Comparison of ENCODE assay signal across 19 cellular contexts in genomic region chr1:64212023-64212422, GRCh38. TPM values are rescaled to one million over a fixed set of nuclear protein-coding genes. Genes with fewer than 3 reads are reported as not detected.
DNase-seq lines count a peak whose midpoint lies in the region; ATAC-seq and TF ChIP-seq lines count a peak whose summit lies in the region.
"Had no signal": no experiment of that assay in that cellular context is flagged by ENCODE, and none has a peak within 500 bp of the region (broad histone marks: within the 10 kb centered on the region; RNA-seq: fewer than 3 reads in every experiment).

No MANE protein-coding gene starts in this region.

- H3K27me3 Mint-ChIP-seq in glutamatergic neuron (ENCODE audit: unreplicated experiment), result no peaks in the 10 kb centered on the region

- TF ChIP-seq CTCF in fibroblast of the aortic adventitia (IDR thresholded peaks at IDR 0.05; ENCODE audit: insufficient read depth, low read length) (no peak), glutamatergic neuron (IDR thresholded peaks at IDR 0.05; ENCODE audit: partially characterized antibody, unreplicated experiment) (no peak)

- H3K9me3 Mint-ChIP-seq in glutamatergic neuron (ENCODE audit: unreplicated experiment), result no peaks in the 10 kb centered on the region
- H3K9me3 Mint-ChIP-seq: effector memory CD8-positive, alpha-beta T cell; stimulated activated effector memory CD8-positive, alpha-beta T cell treated with anti-CD3 and anti-CD28 coated beads, Interleukin-12 subunit alpha, Interleukin-12 subunit beta, amount 100 ng/mL, for 72 hours; T-cell had no signal

- H3K36me3 Mint-ChIP-seq in glutamatergic neuron (ENCODE audit: unreplicated experiment), result no peaks in the 10 kb centered on the region
- H3K36me3 Mint-ChIP-seq: stimulated activated effector memory CD8-positive, alpha-beta T cell treated with anti-CD3 and anti-CD28 coated beads, Interleukin-12 subunit alpha, Interleukin-12 subunit beta, amount 100 ng/mL, for 72 hours; T-cell had no signal

- H3K4me3 ChIP-seq in fibroblast of the aortic adventitia (ENCODE audit: low read depth, low read length), result no peak overlapping the region
- H3K4me3 ChIP-seq: mucosa of descending colon had no signal

- peak; percentile 70 for ATAC-seq in SK-N-SH treated with all-trans-retinoic acid at 6 μM for 48 hours
- ATAC-seq: effector memory CD8-positive, alpha-beta T cell; mucosa of descending colon; Panc1; stimulated activated effector memory CD8-positive, alpha-beta T cell treated with anti-CD3 and anti-CD28 coated beads, Interleukin-12 subunit alpha, Interleukin-12 subunit beta, amount 100 ng/mL, for 72 hours; T-cell had no signal

- H3K27ac Mint-ChIP-seq in glutamatergic neuron (ENCODE audit: unreplicated experiment), result no peak overlapping the region
- H3K27ac Mint-ChIP-seq: effector memory CD8-positive, alpha-beta T cell; stimulated activated effector memory CD8-positive, alpha-beta T cell treated with anti-CD3 and anti-CD28 coated beads, Interleukin-12 subunit alpha, Interleukin-12 subunit beta, amount 100 ng/mL, for 72 hours; T-cell had no signal

- DNase-seq in GM03348 (ENCODE audit: low spot score) (peak; percentile 76), fibroblast of the aortic adventitia (ENCODE audit: low read depth) (peak; percentile 71), stromal cell of bone marrow (ENCODE audit: low read depth) (peak; percentile 67), SW 1271 (lab: John Stamatoyannopoulos, UW) (no peak), ecto neural progenitor cell (ENCODE audit: low spot score) (no peak), glutamatergic neuron (no peak)
- DNase-seq: effector memory CD8-positive, alpha-beta T cell; mucosa of descending colon; NCI-H1694 treated with DMSO at 0.1 percent for 48 hours; NCI-H524 treated with DMSO at 0.1 percent for 48 hours; small intestine; T-cell had no signal

- H3K4me1 Mint-ChIP-seq in glutamatergic neuron (ENCODE audit: low read depth, unreplicated experiment), result no peaks in the 10 kb centered on the region
- H3K4me1 Mint-ChIP-seq: stimulated activated effector memory CD8-positive, alpha-beta T cell treated with anti-CD3 and anti-CD28 coated beads, Interleukin-12 subunit alpha, Interleukin-12 subunit beta, amount 100 ng/mL, for 72 hours; T-cell had no signal

- H3K4me3 Mint-ChIP-seq in glutamatergic neuron (ENCODE audit: unreplicated experiment), result no peak overlapping the region
- H3K4me3 Mint-ChIP-seq: effector memory CD8-positive, alpha-beta T cell; stimulated activated effector memory CD8-positive, alpha-beta T cell treated with anti-CD3 and anti-CD28 coated beads, Interleukin-12 subunit alpha, Interleukin-12 subunit beta, amount 100 ng/mL, for 72 hours; T-cell had no signal

TF ChIP-seq in SK-N-SH treated with all-trans-retinoic acid at 6 μM for 48 hours, 23 proteins besides CTCF, POLR2A, EP300 and RAD21:
- TF ChIP-seq, protein P1, sequence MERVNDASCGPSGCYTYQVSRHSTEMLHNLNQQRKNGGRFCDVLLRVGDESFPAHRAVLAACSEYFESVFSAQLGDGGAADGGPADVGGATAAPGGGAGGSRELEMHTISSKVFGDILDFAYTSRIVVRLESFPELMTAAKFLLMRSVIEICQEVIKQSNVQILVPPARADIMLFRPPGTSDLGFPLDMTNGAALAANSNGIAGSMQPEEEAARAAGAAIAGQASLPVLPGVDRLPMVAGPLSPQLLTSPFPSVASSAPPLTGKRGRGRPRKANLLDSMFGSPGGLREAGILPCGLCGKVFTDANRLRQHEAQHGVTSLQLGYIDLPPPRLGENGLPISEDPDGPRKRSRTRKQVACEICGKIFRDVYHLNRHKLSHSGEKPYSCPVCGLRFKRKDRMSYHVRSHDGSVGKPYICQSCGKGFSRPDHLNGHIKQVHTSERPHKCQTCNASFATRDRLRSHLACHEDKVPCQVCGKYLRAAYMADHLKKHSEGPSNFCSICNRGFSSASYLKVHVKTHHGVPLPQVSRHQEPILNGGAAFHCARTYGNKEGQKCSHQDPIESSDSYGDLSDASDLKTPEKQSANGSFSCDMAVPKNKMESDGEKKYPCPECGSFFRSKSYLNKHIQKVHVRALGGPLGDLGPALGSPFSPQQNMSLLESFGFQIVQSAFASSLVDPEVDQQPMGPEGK (CRISPR knock-in tag; IDR thresholded peaks at IDR 0.05; ENCODE audit: borderline replicate concordance), result no peak
- TF ChIP-seq ZNF8 (CRISPR knock-in tag; IDR thresholded peaks at IDR 0.05), result no peak
- TF ChIP-seq PPARA (CRISPR knock-in tag; IDR thresholded peaks at IDR 0.05; ENCODE audit: borderline replicate concordance), result no peak
- no peak for TF ChIP-seq CSRNP3 (CRISPR knock-in tag; IDR thresholded peaks at IDR 0.05)
- TF ChIP-seq BACH2 (CRISPR knock-in tag; IDR thresholded peaks at IDR 0.05; ENCODE audit: borderline replicate concordance), result no peak
- TF ChIP-seq GLIS3 (CRISPR knock-in tag; IDR thresholded peaks at IDR 0.05), result no peak
- TF ChIP-seq ZFP3 (CRISPR knock-in tag; IDR thresholded peaks at IDR 0.05), result no peak
- TF ChIP-seq TSHZ2 (CRISPR knock-in tag; IDR thresholded peaks at IDR 0.05), result no peak
- TF ChIP-seq ISL1 (CRISPR knock-in tag; IDR thresholded peaks at IDR 0.05), result no peak
- TF ChIP-seq, protein P2, sequence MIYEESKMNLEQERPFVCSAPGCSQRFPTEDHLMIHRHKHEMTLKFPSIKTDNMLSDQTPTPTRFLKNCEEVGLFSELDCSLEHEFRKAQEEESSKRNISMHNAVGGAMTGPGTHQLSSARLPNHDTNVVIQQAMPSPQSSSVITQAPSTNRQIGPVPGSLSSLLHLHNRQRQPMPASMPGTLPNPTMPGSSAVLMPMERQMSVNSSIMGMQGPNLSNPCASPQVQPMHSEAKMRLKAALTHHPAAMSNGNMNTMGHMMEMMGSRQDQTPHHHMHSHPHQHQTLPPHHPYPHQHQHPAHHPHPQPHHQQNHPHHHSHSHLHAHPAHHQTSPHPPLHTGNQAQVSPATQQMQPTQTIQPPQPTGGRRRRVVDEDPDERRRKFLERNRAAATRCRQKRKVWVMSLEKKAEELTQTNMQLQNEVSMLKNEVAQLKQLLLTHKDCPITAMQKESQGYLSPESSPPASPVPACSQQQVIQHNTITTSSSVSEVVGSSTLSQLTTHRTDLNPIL (CRISPR knock-in tag; IDR thresholded peaks at IDR 0.05; ENCODE audit: low read depth), result no peak
- no peak for TF ChIP-seq RARB (CRISPR knock-in tag; IDR thresholded peaks at IDR 0.05)
- TF ChIP-seq ZFP30 (CRISPR knock-in tag; IDR thresholded peaks at IDR 0.05), result no peak
- no peak for TF ChIP-seq TOX (CRISPR knock-in tag; IDR thresholded peaks at IDR 0.05; ENCODE audit: borderline replicate concordance)
- TF ChIP-seq ZC3H10 (CRISPR knock-in tag; IDR thresholded peaks at IDR 0.05), result no peak

RNA-seq across cellular contexts. Expression of gene UBE2U, which starts 8.6 kb away (rescaled TPM):
- not detected in 2 replicates for total RNA-seq in fibroblast of the aortic adventitia (ENCODE audit: low replicate concordance)
- total RNA-seq in glutamatergic neuron (ENCODE audit: unreplicated experiment), result not detected
- total RNA-seq: HT-29, kidney epithelial cell, mucosa of descending colon, osteocyte, T-cell, ureter had no signal

Comparison
In these comparisons a context has a peak if more than half of its experiments do, and no peak if none do; other contexts are left out.
1. DNase-seq: peak in GM03348 (single experiment), fibroblast of the aortic adventitia (single experiment) and stromal cell of bone marrow (single experiment); none in SW 1271 (0 of 2), ecto neural progenitor cell (single experiment) and glutamatergic neuron (single experiment).